Comparison of ENCODE assay signal across 34 cellular contexts in genomic region chr14:69853774-69854173, GRCh38. TPM values are rescaled to one million over a fixed set of nuclear protein-coding genes. Genes with fewer than 3 reads are reported as not detected.
"Had no signal": no experiment of that assay in that cellular context is flagged by ENCODE, and none has a peak within 500 bp of the region (broad histone marks: within the 10 kb centered on the region; RNA-seq: fewer than 3 reads in every experiment).

No MANE protein-coding gene starts in this region.

- ATAC-seq: activated CD8-positive, alpha-beta T cell treated with anti-CD3 and anti-CD28 coated beads for 36 hours; Panc1 had no signal

- H3K27ac Mint-ChIP-seq: activated CD4-positive, alpha-beta T cell treated with anti-CD3 and anti-CD28 coated beads, Interleukin-2, amount 10 ng/mL, durations not matched to agents 24 days and 14 days; activated CD8-positive, alpha-beta T cell treated with anti-CD3 and anti-CD28 coated beads for 36 hours; activated naive CD8-positive, alpha-beta T cell treated with anti-CD3 and anti-CD28 coated beads for 36 hours; T-helper 1 cell treated with Interleukin-12 subunit alpha and Interleukin-12 subunit beta and Interleukin-4 antibody, amounts not matched to agents 30 μg/mL and 1 μg/mL, for 36 hours; T-helper 2 cell treated with Interferon-gamma antibody and Interleukin-4, amounts not matched to agents 5 μg/mL and 100 μg/mL, for 36 hours had no signal

- H3K4me3 ChIP-seq: SJSA1 had no signal

- H3K9me3 Mint-ChIP-seq: activated CD4-positive, alpha-beta T cell treated with anti-CD3 and anti-CD28 coated beads, Interleukin-2, amount 10 ng/mL, durations not matched to agents 24 days and 14 days; activated CD8-positive, alpha-beta T cell treated with anti-CD3 and anti-CD28 coated beads for 36 hours; activated naive CD8-positive, alpha-beta T cell treated with anti-CD3 and anti-CD28 coated beads for 36 hours; T-helper 1 cell treated with Interleukin-12 subunit alpha and Interleukin-12 subunit beta and Interleukin-4 antibody, amounts not matched to agents 30 μg/mL and 1 μg/mL, for 36 hours; T-helper 2 cell treated with Interferon-gamma antibody and Interleukin-4, amounts not matched to agents 5 μg/mL and 100 μg/mL, for 36 hours had no signal

- H3K36me3 ChIP-seq: brain microvascular endothelial cell, SJSA1 had no signal

- H3K4me1 ChIP-seq: SJSA1 had no signal

- H3K4me2 ChIP-seq: SK-N-SH had no signal

- DNase-seq: activated CD4-positive, alpha-beta T cell treated with anti-CD3 and anti-CD28 coated beads, Interleukin-2, amount 10 ng/mL, durations not matched to agents 24 days and 14 days; activated CD4-positive, alpha-beta T cell treated with anti-CD3 and anti-CD28 coated beads, Interleukin-2, amount 50 U/mL, for 4 hours; activated CD8-positive, alpha-beta T cell treated with anti-CD3 and anti-CD28 coated beads for 36 hours; activated effector memory CD4-positive, alpha-beta T cell treated with Interleukin-2 at 50 U/mL for 16 hours; activated naive CD4-positive, alpha-beta T cell; activated naive CD4-positive, alpha-beta T cell treated with anti-CD3 and anti-CD28 coated beads, Interleukin-2, amount 50 U/mL, for 16 hours; activated naive CD8-positive, alpha-beta T cell treated with anti-CD3 and anti-CD28 coated beads for 36 hours; activated T-cell treated with anti-CD3 and anti-CD28 coated beads for 4 hours; activated T-cell treated with anti-CD3 and anti-CD28 coated beads, Interleukin-2, amount 50 U/mL, for 48 hours; amniotic stem cell; aorta; brain microvascular endothelial cell; central memory CD4-positive, alpha-beta T cell; Karpas-422; NCI-H1105 treated with DMSO at 0.1 percent for 48 hours; NCI-H1436; NCI-H1694; NCI-H1930; NCI-H2081 treated with DMSO at 0.1 percent for 48 hours; NCI-H226; NCI-H446 treated with DMSO at 0.1 percent for 48 hours; NCI-H524; NCI-H82; RPMI8226; SHP77 treated with DMSO at 0.1 percent for 48 hours; SK-N-SH had no signal

- H3K27ac ChIP-seq: brain microvascular endothelial cell, SJSA1 had no signal

- H3K4me1 Mint-ChIP-seq: activated CD4-positive, alpha-beta T cell treated with anti-CD3 and anti-CD28 coated beads, Interleukin-2, amount 10 ng/mL, durations not matched to agents 24 days and 14 days; activated naive CD8-positive, alpha-beta T cell treated with anti-CD3 and anti-CD28 coated beads for 36 hours had no signal

- H3K9me3 ChIP-seq: SJSA1, SK-N-SH had no signal

- FAIRE-seq: TTC549 had no signal

- H3K9ac ChIP-seq: SK-N-SH had no signal

- H3K4me3 Mint-ChIP-seq: activated CD4-positive, alpha-beta T cell treated with anti-CD3 and anti-CD28 coated beads, Interleukin-2, amount 10 ng/mL, durations not matched to agents 24 days and 14 days; activated CD8-positive, alpha-beta T cell treated with anti-CD3 and anti-CD28 coated beads for 36 hours; activated naive CD8-positive, alpha-beta T cell treated with anti-CD3 and anti-CD28 coated beads for 36 hours; T-helper 1 cell treated with Interleukin-12 subunit alpha and Interleukin-12 subunit beta and Interleukin-4 antibody, amounts not matched to agents 30 μg/mL and 1 μg/mL, for 36 hours; T-helper 2 cell treated with Interferon-gamma antibody and Interleukin-4, amounts not matched to agents 5 μg/mL and 100 μg/mL, for 36 hours had no signal

- H3K36me3 Mint-ChIP-seq: activated naive CD8-positive, alpha-beta T cell treated with anti-CD3 and anti-CD28 coated beads for 36 hours had no signal

RNA-seq across cellular contexts. Expression of gene SMOC1, which starts 25.4 kb away (rescaled TPM):
- total RNA-seq: activated CD4-positive, alpha-beta T cell treated with anti-CD3 and anti-CD28 coated beads, Interleukin-2, amount 10 ng/mL, durations not matched to agents 24 days and 14 days; activated CD8-positive, alpha-beta memory T cell treated with anti-CD3 and anti-CD28 coated beads for 36 hours; activated CD8-positive, alpha-beta T cell treated with anti-CD3 and anti-CD28 coated beads for 36 hours; activated naive CD8-positive, alpha-beta T cell treated with anti-CD3 and anti-CD28 coated beads for 36 hours; SJSA1 had no signal
- polyA plus RNA-seq: SK-N-SH had no signal

RNA-seq across cellular contexts. Expression of gene SLC10A1, which starts 56.7 kb away (rescaled TPM):
- total RNA-seq: activated CD4-positive, alpha-beta T cell treated with anti-CD3 and anti-CD28 coated beads, Interleukin-2, amount 10 ng/mL, durations not matched to agents 24 days and 14 days; activated CD8-positive, alpha-beta memory T cell treated with anti-CD3 and anti-CD28 coated beads for 36 hours; activated CD8-positive, alpha-beta T cell treated with anti-CD3 and anti-CD28 coated beads for 36 hours; activated naive CD8-positive, alpha-beta T cell treated with anti-CD3 and anti-CD28 coated beads for 36 hours; aorta; cerebellum; MCF 10A; SJSA1 had no signal
- polyA plus RNA-seq: aorta, SK-N-SH had no signal
